22 cellular contexts compared by ENCODE assay signal in the genomic region with DNA sequence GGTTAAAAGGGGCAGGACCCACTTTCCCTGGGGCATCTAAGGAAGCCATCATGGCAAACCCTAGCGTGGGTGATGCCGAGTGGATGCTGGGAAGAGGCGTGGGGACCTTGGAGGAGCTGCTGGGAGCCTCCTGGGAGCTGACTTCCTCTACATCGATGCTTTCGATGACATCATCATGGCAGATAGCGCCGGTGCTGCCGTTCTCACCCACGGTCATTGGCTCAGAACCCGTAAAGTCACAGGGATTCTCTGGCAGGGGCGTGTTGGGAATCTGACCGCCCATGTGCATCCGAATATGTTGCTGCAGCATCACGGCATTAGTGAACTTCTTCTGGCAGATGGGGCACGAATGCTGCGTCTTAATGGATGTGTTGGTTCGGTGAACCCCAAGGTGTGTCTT. TPM values are rescaled to one million over a fixed set of nuclear protein-coding genes. Genes with fewer than 3 reads are reported as not detected.
"Had no signal": no experiment of that assay in that cellular context is flagged by ENCODE, and none has a peak within 500 bp of the region (broad histone marks: within the 10 kb centered on the region; RNA-seq: fewer than 3 reads in every experiment).

No MANE protein-coding gene starts in this region.

- H3K27ac Mint-ChIP-seq: mesothelial cell of epicardium; natural killer cell treated with Interleukin-12 subunit alpha and Interleukin-12 subunit beta and Interleukin-15 and Interleukin-18, amount 100 ng/mL, for 72 hours; stimulated activated effector memory CD8-positive, alpha-beta T cell treated with anti-CD3 and anti-CD28 coated beads, Interleukin-12 subunit alpha, Interleukin-12 subunit beta, amount 100 ng/mL, for 72 hours; type B pancreatic cell had no signal

- H3K4me1 Mint-ChIP-seq: mesothelial cell of epicardium; naive B cell; stimulated activated effector memory CD8-positive, alpha-beta T cell treated with anti-CD3 and anti-CD28 coated beads, Interleukin-12 subunit alpha, Interleukin-12 subunit beta, amount 100 ng/mL, for 72 hours had no signal

- H3K36me3 ChIP-seq: prostate gland, right atrium auricular region, sigmoid colon, stomach, thyroid gland had no signal

- DNase-seq: dermis blood vessel endothelial cell; effector memory CD4-positive, alpha-beta T cell; erythroblast; head of caudate nucleus; mesenchymal stem cell; mucosa of descending colon; naive B cell; nucleus accumbens; sigmoid colon; stimulated activated CD4-positive, alpha-beta T cell treated with anti-CD3 and anti-CD28 coated beads, Interleukin-2, amount 100 ng/mL, for 24 hours; stimulated activated CD4-positive, alpha-beta T cell treated with anti-CD3 and anti-CD28 coated beads, Interleukin-4, amount 100 ng/mL, for 24 hours; stimulated activated naive CD4-positive, alpha-beta T cell treated with Interleukin-2 at 50 U/mL for 16 hours; stomach; thyroid gland had no signal

- H3K4me3 ChIP-seq: coronary artery, mucosa of descending colon, prostate gland, right atrium auricular region, sigmoid colon, stomach, thyroid gland had no signal

- H3K27me3 Mint-ChIP-seq: natural killer cell treated with Interleukin-12 subunit alpha and Interleukin-12 subunit beta and Interleukin-15 and Interleukin-18, amount 100 ng/mL, for 72 hours; type B pancreatic cell had no signal

- H3K36me3 Mint-ChIP-seq: naive B cell; natural killer cell treated with Interleukin-12 subunit alpha and Interleukin-12 subunit beta and Interleukin-15 and Interleukin-18, amount 100 ng/mL, for 72 hours; stimulated activated effector memory CD8-positive, alpha-beta T cell treated with anti-CD3 and anti-CD28 coated beads, Interleukin-12 subunit alpha, Interleukin-12 subunit beta, amount 100 ng/mL, for 72 hours had no signal

- H3K27ac ChIP-seq: coronary artery, prostate gland, right atrium auricular region, sigmoid colon, stomach had no signal

- ATAC-seq: left lobe of liver; mucosa of descending colon; natural killer cell treated with Interleukin-12 subunit alpha and Interleukin-12 subunit beta and Interleukin-15 and Interleukin-18, amount 100 ng/mL, for 72 hours; stimulated activated effector memory CD8-positive, alpha-beta T cell treated with anti-CD3 and anti-CD28 coated beads, Interleukin-12 subunit alpha, Interleukin-12 subunit beta, amount 100 ng/mL, for 72 hours had no signal

- H3K4me1 ChIP-seq: prostate gland, right atrium auricular region, sigmoid colon, stomach had no signal

- H3K9me3 ChIP-seq: mucosa of descending colon, prostate gland, right atrium auricular region, sigmoid colon, stomach, thyroid gland had no signal

- H3K4me3 Mint-ChIP-seq: mesothelial cell of epicardium; naive B cell; natural killer cell treated with Interleukin-12 subunit alpha and Interleukin-12 subunit beta and Interleukin-15 and Interleukin-18, amount 100 ng/mL, for 72 hours; stimulated activated effector memory CD8-positive, alpha-beta T cell treated with anti-CD3 and anti-CD28 coated beads, Interleukin-12 subunit alpha, Interleukin-12 subunit beta, amount 100 ng/mL, for 72 hours; type B pancreatic cell had no signal

- H3K9me3 Mint-ChIP-seq: mesothelial cell of epicardium; natural killer cell treated with Interleukin-12 subunit alpha and Interleukin-12 subunit beta and Interleukin-15 and Interleukin-18, amount 100 ng/mL, for 72 hours; stimulated activated effector memory CD8-positive, alpha-beta T cell treated with anti-CD3 and anti-CD28 coated beads, Interleukin-12 subunit alpha, Interleukin-12 subunit beta, amount 100 ng/mL, for 72 hours; type B pancreatic cell had no signal

RNA-seq across cellular contexts. Expression of gene SALL4, which starts 12.1 kb away (rescaled TPM):
- total RNA-seq: right atrium auricular region had no signal
